Comparison of ENCODE assay signal across 8 cellular contexts in the genomic region with DNA sequence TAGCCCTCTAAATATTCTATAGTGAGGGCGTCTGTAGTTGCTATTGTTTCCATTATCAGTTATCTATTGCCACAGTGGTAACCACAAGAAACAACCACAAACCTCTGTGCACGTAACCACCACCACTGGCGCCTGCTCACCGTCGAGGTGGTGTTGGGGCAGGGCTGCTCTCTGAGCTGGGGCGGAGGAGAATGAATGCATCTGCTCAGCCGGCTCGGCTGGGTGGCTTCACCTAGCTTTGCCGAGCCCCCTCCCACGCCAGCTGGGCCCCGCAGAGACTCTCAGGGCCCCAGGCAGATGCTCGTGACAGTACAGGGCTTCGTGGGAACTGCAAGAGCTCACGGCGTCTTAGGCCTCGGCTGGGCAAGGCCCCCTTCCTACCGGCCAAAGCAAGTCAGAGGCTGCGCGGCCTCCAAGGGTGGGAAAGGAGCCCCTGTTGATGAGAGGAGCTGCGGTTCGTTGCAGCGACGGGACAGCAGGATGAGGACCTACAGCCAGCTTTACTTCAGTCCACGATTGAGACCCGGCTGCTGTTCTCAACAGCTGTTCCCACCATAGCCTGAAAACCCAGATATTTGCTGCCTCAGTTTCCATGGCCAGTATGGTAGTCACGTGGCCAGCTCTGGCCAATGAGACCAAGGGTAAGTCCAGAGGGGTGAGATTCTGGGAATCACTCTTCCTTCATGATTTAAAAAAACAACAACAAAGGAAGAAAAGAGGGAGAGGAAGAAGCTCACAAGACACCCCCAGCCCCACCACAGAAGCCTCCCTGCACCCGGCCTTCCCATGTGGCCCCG.
DNase-seq lines count a peak whose midpoint lies in the region; ATAC-seq, FAIRE-seq and TF ChIP-seq lines count a peak whose summit lies in the region.

No MANE protein-coding gene starts in this region.

- TF ChIP-seq CTCF in pancreas (IDR thresholded peaks at IDR 0.05): no peak

- no peaks in the 10 kb centered on the region for H3K36me3 ChIP-seq in pancreas

- no peak overlapping the region for H3K27ac ChIP-seq in pancreas

- 89 to 90% methylated on average over 28 of the region's 28 CpGs for WGBS in pancreas, 2 donors

- peak; percentile 59 to 68 for DNase-seq in activated CD4-positive, alpha-beta T cell treated with anti-CD3 and anti-CD28 coated beads for 4 hours
- peak; percentile 35 for DNase-seq in left lobe of liver (ENCODE audit: low spot score)
- DNase-seq in DMS153 treated with DMSO at 0.1 percent for 48 hours (lab: John Stamatoyannopoulos, UW; ENCODE audit: unreplicated experiment): no peak
- DNase-seq in pancreas: no peak
- no peak for DNase-seq in NCI-H1417 treated with DMSO at 0.1 percent for 48 hours (lab: John Stamatoyannopoulos, UW)
- DNase-seq in D341Med (ENCODE audit: low spot score): no peak

- no peaks in the 10 kb centered on the region for H3K9me3 ChIP-seq in pancreas

- intact Hi-C loops in pancreas (cut with DNase I): no loop called here

- ATAC-seq in GM19452 (IDR thresholded peaks at IDR 0.05; ENCODE audit: unreplicated experiment) (peak; percentile 95), HG03354 (IDR thresholded peaks at IDR 0.05; ENCODE audit: poor library complexity, severe bottlenecking, unreplicated experiment) (peak; percentile 98), left lobe of liver (no peak), pancreas (no peak)

- H3K27me3 ChIP-seq in pancreas: no peaks in the 10 kb centered on the region

- no peaks in the 10 kb centered on the region for H3K4me1 ChIP-seq in pancreas

- H3K4me3 ChIP-seq in pancreas: no peak overlapping the region

- no peak for FAIRE-seq in pancreas (lab: Jason Lieb, UNC)

Comparison
In these comparisons a context has a peak if more than half of its experiments do, and no peak if none do; other contexts are left out.
1. ATAC-seq: peak in GM19452 (single experiment) and HG03354 (single experiment); none in left lobe of liver (single experiment) and pancreas (0 of 4).
2. DNase-seq: peak in activated CD4-positive, alpha-beta T cell treated with anti-CD3 and anti-CD28 coated beads for 4 hours (2 of 2) and left lobe of liver (single experiment); none in DMS153 treated with DMSO at 0.1 percent for 48 hours (single experiment), pancreas (0 of 6), NCI-H1417 treated with DMSO at 0.1 percent for 48 hours (single experiment) and D341Med (single experiment).